ENCODE assay signal across 8 cellular contexts in the genomic region with DNA sequence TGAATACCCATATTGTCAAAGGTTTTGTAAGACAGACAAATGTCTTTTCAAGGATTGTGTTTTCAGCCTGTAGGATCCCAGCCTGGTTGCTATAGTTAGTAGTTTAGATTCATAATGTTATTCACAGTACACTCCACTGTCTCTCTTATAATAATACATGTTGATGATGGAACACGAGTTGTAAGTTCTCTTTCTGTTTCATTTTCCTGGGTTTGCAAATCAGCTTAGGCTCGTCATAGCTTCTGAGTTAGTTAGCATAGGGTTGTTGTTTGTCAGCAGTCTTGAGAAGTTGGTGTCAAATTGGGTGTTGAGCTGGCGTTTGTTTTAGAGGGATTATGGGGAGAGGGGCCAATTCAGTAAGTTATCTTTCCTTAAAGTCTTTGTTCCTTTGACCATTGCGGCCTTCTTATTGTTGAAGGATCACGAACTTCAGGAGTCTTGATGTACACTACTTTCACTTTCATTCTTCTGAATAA. TPM values are rescaled to one million over a fixed set of nuclear protein-coding genes. Genes with fewer than 3 reads are reported as not detected.
DNase-seq lines count a peak whose midpoint lies in the region; ATAC-seq, FAIRE-seq and TF ChIP-seq lines count a peak whose summit lies in the region.

No MANE protein-coding gene starts in this region.

- H3K9ac ChIP-seq in muscle layer of colon (ENCODE audit: low read length): no peak overlapping the region

- H3K27me3 ChIP-seq in bronchial epithelial cell (ENCODE audit: control insufficient read depth, insufficient read depth, low read length) (no peaks in the 10 kb centered on the region), muscle layer of colon (ENCODE audit: control insufficient read depth in 1 of 2, insufficient read depth in 2 of 2, low read length in 2 of 2) (no peaks in the 10 kb centered on the region)

- FAIRE-seq in GM12891 (lab: Jason Lieb, UNC) (peak; percentile 88), bronchial epithelial cell (lab: Jason Lieb, UNC) (no peak)

- peaks cover 41% of the 10 kb centered on the region for H3K4me1 ChIP-seq in muscle layer of colon (ENCODE audit: insufficient read depth, low read length)

- H3K9me3 ChIP-seq in KOPT-K1 (ENCODE audit: insufficient read depth, low read length, poor library complexity, severe bottlenecking): no peaks in the 10 kb centered on the region
- no peaks in the 10 kb centered on the region for H3K9me3 ChIP-seq in muscle layer of colon (ENCODE audit: low read length)

- ATAC-seq in GM21576 (IDR thresholded peaks at IDR 0.05; ENCODE audit: unreplicated experiment): peak; percentile 91

- H3K36me3 ChIP-seq in KOPT-K1 (ENCODE audit: insufficient read depth, low read length): no peaks in the 10 kb centered on the region; the same call in 1 of the 2 replicates
- H3K36me3 ChIP-seq in bronchial epithelial cell (ENCODE audit: control insufficient read depth, insufficient read depth, low read length): peaks cover 1% of the 10 kb centered on the region
- H3K36me3 ChIP-seq in muscle layer of colon (ENCODE audit: insufficient read depth, low read length): peaks cover 11% of the 10 kb centered on the region

- TF ChIP-seq POLR2A in GM12891 (IDR thresholded peaks at IDR 0.05; ENCODE audit: low read depth, low read length): no peak

- DNase-seq in GM12891 (ENCODE audit: insufficient read length, low spot score): no peak
- peak; percentile 42 for DNase-seq in bronchial epithelial cell (ENCODE audit: low read depth)
- no peak for DNase-seq in NCI-H1694 (lab: John Stamatoyannopoulos, UW)
- no peak for DNase-seq in NCI-H2107 treated with DMSO at 0.1 percent for 48 hours (lab: John Stamatoyannopoulos, UW; ENCODE audit: unreplicated experiment)
- DNase-seq in RPMI8226: no peak

- H3K4me3 ChIP-seq in bronchial epithelial cell (ENCODE audit: low read depth, low read length) (peak overlapping the region; percentile 11), muscle layer of colon (ENCODE audit: low read depth in 1 of 2, low read length in 2 of 2) (peak overlapping the region; percentile 12 to 43)

- TF ChIP-seq CTCF in bronchial epithelial cell (IDR thresholded peaks at IDR 0.05; ENCODE audit: insufficient read depth, low read length, severe bottlenecking): no peak

- H3K27ac ChIP-seq in KOPT-K1 (ENCODE audit: low read depth, low read length, poor library complexity, severe bottlenecking) (peak overlapping the region; percentile 84), muscle layer of colon (ENCODE audit: low read depth, low read length) (no peak overlapping the region)

TF ChIP-seq in GM12891, 5 proteins besides CTCF, POLR2A, EP300 and RAD21:
- TF ChIP-seq POU2F2 (IDR thresholded peaks at IDR 0.05; ENCODE audit: low read depth, low read length) (no peak), SPI1 (IDR thresholded peaks at IDR 0.05; ENCODE audit: low read depth, low read length) (no peak), POLR2AphosphoS5 (IDR thresholded peaks at IDR 0.05; ENCODE audit: low read depth, low read length) (no peak), PAX5 (IDR thresholded peaks at IDR 0.05; ENCODE audit: insufficient read depth, low read length, severe bottlenecking) (no peak), TAF1 (IDR thresholded peaks at IDR 0.05; ENCODE audit: low read depth, low read length) (no peak)

RNA-seq across cellular contexts. Expression of a gene that starts 45.8 kb away (rescaled TPM):
- 25.2 TPM for polyA plus RNA-seq in GM12891 (2012; ENCODE audit: low read depth, missing spikeins)
- total RNA-seq in bronchial epithelial cell: 51.1 and 67.2 TPM in 2 replicates
